In the genomic region with DNA sequence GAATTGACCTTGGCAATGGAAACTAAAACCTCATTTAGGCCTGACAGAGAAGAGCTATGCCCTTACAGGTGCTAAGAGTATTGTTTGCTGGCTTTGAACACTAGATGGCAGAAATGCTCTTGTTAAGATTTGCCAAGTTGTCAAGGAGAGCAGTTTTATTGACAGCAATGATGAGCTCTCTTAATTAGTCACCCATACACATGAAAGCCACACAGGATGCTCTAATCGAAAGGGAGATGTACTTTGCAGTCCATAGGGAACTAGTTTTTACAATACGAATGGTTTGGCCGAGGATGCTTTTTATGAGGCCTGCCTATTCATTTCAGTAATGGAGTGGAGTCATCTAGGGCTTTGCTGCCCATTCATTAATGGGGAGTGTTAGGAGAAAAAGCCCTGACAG, we compare ENCODE assay signal across 8 cellular contexts. TPM values are rescaled to one million over a fixed set of nuclear protein-coding genes. Genes with fewer than 3 reads are reported as not detected.
A peak's percentile ranks its signal among the peaks of the same experiment; 100 is the strongest.
DNase-seq lines count a peak whose midpoint lies in the region; ATAC-seq and TF ChIP-seq lines count a peak whose summit lies in the region.

No MANE protein-coding gene starts in this region.

- H3K9me3 ChIP-seq in transverse colon: no peaks in the 10 kb centered on the region

- TF ChIP-seq CTCF in transverse colon (IDR thresholded peaks at IDR 0.05): peak in 3 of 5 experiments; percentile 11 to 19 (median 16)

- no peaks in the 10 kb centered on the region for H3K36me3 ChIP-seq in transverse colon

- TF ChIP-seq POLR2A in transverse colon (IDR thresholded peaks at IDR 0.05): no peak

- in situ Hi-C loops in transverse colon (cut with MboI; ENCODE audit: low pct_ligation_motif_present in 1 of 4, low pct_unique_long_range_greater_than_20kb in 1 of 4, low sequenced_read_pairs in 3 of 4): no loop called here

- no peaks in the 10 kb centered on the region for H3K27me3 ChIP-seq in transverse colon

- no peak for TF ChIP-seq EP300 in transverse colon (IDR thresholded peaks at IDR 0.05; ENCODE audit: low read depth)

- H3K27ac ChIP-seq in transverse colon: no peak overlapping the region

- ATAC-seq in GM21447 (IDR thresholded peaks at IDR 0.05; ENCODE audit: unreplicated experiment): peak; percentile 92
- peak; percentile 94 for ATAC-seq in HG03521 (IDR thresholded peaks at IDR 0.05; ENCODE audit: unreplicated experiment)

- H3K4me3 ChIP-seq in transverse colon: no peak overlapping the region

- no peaks in the 10 kb centered on the region for H3K4me1 ChIP-seq in transverse colon

- DNase-seq in DMS 273 (lab: John Stamatoyannopoulos, UW; ENCODE audit: unreplicated experiment): peak; percentile 25
- DNase-seq in DMS 273 treated with DMSO at 0.1 percent for 48 hours (lab: John Stamatoyannopoulos, UW): no peak
- peak; percentile 54 for DNase-seq in RPMI8226
- DNase-seq in globus pallidus (ENCODE audit: low spot score): peak; percentile 12
- DNase-seq in transverse colon: no peak
- no peak for DNase-seq in stimulated activated CD4-positive, alpha-beta T cell treated with anti-CD3 and anti-CD28 coated beads, Interleukin-15, amount 100 ng/mL, for 24 hours

- intact Hi-C loops in transverse colon (cut with DNase I; ENCODE audit: low total_unique reads): no loop called here

- 43 to 50% methylated on average over 2 to 3 of the region's 3 CpGs for WGBS in transverse colon (ENCODE audit: low coverage in 1 of 2), 2 donors

RNA-seq across cellular contexts. Expression of a gene that starts 45.4 kb away (rescaled TPM):
- not detected for total RNA-seq in transverse colon

Comparison
In these comparisons a context has a peak if more than half of its experiments do, and no peak if none do; other contexts are left out.
1. DNase-seq: peak in DMS 273 (single experiment), RPMI8226 (single experiment) and globus pallidus (single experiment); none in DMS 273 treated with DMSO at 0.1 percent for 48 hours (single experiment), transverse colon (single experiment) and stimulated activated CD4-positive, alpha-beta T cell treated with anti-CD3 and anti-CD28 coated beads, Interleukin-15, amount 100 ng/mL, for 24 hours (single experiment).